Comparison of ENCODE assay signal across 29 cellular contexts in genomic region chr12:92426346-92426745, GRCh38.
"Had no signal": no experiment of that assay in that cellular context is flagged by ENCODE, and none has a peak within 500 bp of the region (broad histone marks: within the 10 kb centered on the region; RNA-seq: fewer than 3 reads in every experiment).

No MANE protein-coding gene starts in this region.

- H3K9me3 Mint-ChIP-seq: activated T-cell treated with anti-CD3 and anti-CD28 coated beads, Interleukin-2, amount 50 U/mL, for 72 hours; dendritic cell treated with granulocyte-macrophage colony-stimulating factor and Interleukin-4, amounts not matched to agents 40 ng/mL and 50 ng/mL, for 4 days; T-helper 2 cell treated with Interferon-gamma antibody and Interleukin-4, amounts not matched to agents 5 μg/mL and 100 μg/mL, for 36 hours had no signal

- ATAC-seq: activated T-cell treated with anti-CD3 and anti-CD28 coated beads, Interleukin-2, amount 50 U/mL, for 72 hours; foreskin keratinocyte; lower lobe of right lung; naive thymus-derived CD4-positive, alpha-beta T cell; right lobe of liver had no signal

- FAIRE-seq: kidney had no signal

- H3K4me3 Mint-ChIP-seq: activated naive CD8-positive, alpha-beta T cell treated with anti-CD3 and anti-CD28 coated beads for 36 hours; activated T-cell treated with anti-CD3 and anti-CD28 coated beads, Interleukin-2, amount 50 U/mL, for 72 hours; brain; dendritic cell treated with granulocyte-macrophage colony-stimulating factor and Interleukin-4, amounts not matched to agents 40 ng/mL and 50 ng/mL, for 4 days; immature natural killer cell; mesothelial cell of epicardium; naive thymus-derived CD4-positive, alpha-beta T cell; stimulated activated naive CD8-positive, alpha-beta T cell treated with anti-CD3 and anti-CD28 coated beads, Interleukin-15, Interleukin-2, amounts not matched to agents 100 ng/mL and 50 ng/mL, for 24 hours; T-helper 2 cell treated with Interferon-gamma antibody and Interleukin-4, amounts not matched to agents 5 μg/mL and 100 μg/mL, for 36 hours had no signal

- H3K4me1 ChIP-seq: ascending aorta, foreskin keratinocyte, lower lobe of right lung, right lobe of liver, upper lobe of left lung, vagina had no signal

- H3K4me3 ChIP-seq: adrenal gland, ascending aorta, esophagus muscularis mucosa, heart left ventricle, lower lobe of right lung, ovary, right lobe of liver, thoracic aorta, upper lobe of left lung, vagina had no signal

- H3K27ac Mint-ChIP-seq: activated naive CD8-positive, alpha-beta T cell treated with anti-CD3 and anti-CD28 coated beads for 36 hours; activated T-cell treated with anti-CD3 and anti-CD28 coated beads, Interleukin-2, amount 50 U/mL, for 72 hours; dendritic cell treated with granulocyte-macrophage colony-stimulating factor and Interleukin-4, amounts not matched to agents 40 ng/mL and 50 ng/mL, for 4 days; mesothelial cell of epicardium; progenitor cell of endocrine pancreas; stimulated activated naive CD8-positive, alpha-beta T cell treated with anti-CD3 and anti-CD28 coated beads, Interleukin-15, Interleukin-2, amounts not matched to agents 100 ng/mL and 50 ng/mL, for 24 hours; T-helper 2 cell treated with Interferon-gamma antibody and Interleukin-4, amounts not matched to agents 5 μg/mL and 100 μg/mL, for 36 hours had no signal

- H3K27ac ChIP-seq: adrenal gland, ascending aorta, esophagus muscularis mucosa, foreskin keratinocyte, heart left ventricle, lower lobe of right lung, ovary, right lobe of liver, thoracic aorta, upper lobe of left lung, vagina had no signal

- H3K36me3 Mint-ChIP-seq: brain, immature natural killer cell, mesothelial cell of epicardium had no signal

- H3K9me3 ChIP-seq: adrenal gland, ascending aorta, esophagus muscularis mucosa, heart left ventricle, lower lobe of right lung, ovary, right lobe of liver, thoracic aorta, upper lobe of left lung, vagina had no signal

- H3K27me3 ChIP-seq: adrenal gland, ascending aorta, esophagus muscularis mucosa, foreskin keratinocyte, heart left ventricle, ovary, right lobe of liver, upper lobe of left lung, vagina had no signal

- DNase-seq: activated CD4-positive, alpha-beta T cell treated with anti-CD3 and anti-CD28 coated beads for 4 hours; activated CD4-positive, alpha-beta T cell treated with anti-CD3 and anti-CD28 coated beads, Interleukin-2, amount 50 U/mL, for 4 hours; activated naive CD4-positive, alpha-beta T cell treated with Interleukin-2 at 50 U/mL for 16 hours; activated naive CD8-positive, alpha-beta T cell treated with anti-CD3 and anti-CD28 coated beads for 36 hours; activated T-cell treated with anti-CD3 and anti-CD28 coated beads for 4 hours; activated T-cell treated with anti-CD3 and anti-CD28 coated beads, Interleukin-2, amount 50 U/mL, for 72 hours; adrenal gland; foreskin keratinocyte; heart left ventricle; hypothalamus; immature natural killer cell; kidney; lower lobe of right lung; naive thymus-derived CD4-positive, alpha-beta T cell; ovary; right lobe of liver; stimulated activated CD4-positive, alpha-beta T cell treated with anti-CD3 and anti-CD28 coated beads, Interleukin-2, amount 100 ng/mL, for 48 hours; T-helper 1 cell; upper lobe of left lung had no signal

- H3K36me3 ChIP-seq: adrenal gland, ascending aorta, esophagus muscularis mucosa, heart left ventricle, lower lobe of right lung, ovary, right lobe of liver, thoracic aorta, upper lobe of left lung, vagina had no signal

- H3K27me3 Mint-ChIP-seq: activated naive CD8-positive, alpha-beta T cell treated with anti-CD3 and anti-CD28 coated beads for 36 hours; naive thymus-derived CD4-positive, alpha-beta T cell; progenitor cell of endocrine pancreas; stimulated activated naive CD8-positive, alpha-beta T cell treated with anti-CD3 and anti-CD28 coated beads, Interleukin-15, Interleukin-2, amounts not matched to agents 100 ng/mL and 50 ng/mL, for 24 hours had no signal
